In the genomic region with DNA sequence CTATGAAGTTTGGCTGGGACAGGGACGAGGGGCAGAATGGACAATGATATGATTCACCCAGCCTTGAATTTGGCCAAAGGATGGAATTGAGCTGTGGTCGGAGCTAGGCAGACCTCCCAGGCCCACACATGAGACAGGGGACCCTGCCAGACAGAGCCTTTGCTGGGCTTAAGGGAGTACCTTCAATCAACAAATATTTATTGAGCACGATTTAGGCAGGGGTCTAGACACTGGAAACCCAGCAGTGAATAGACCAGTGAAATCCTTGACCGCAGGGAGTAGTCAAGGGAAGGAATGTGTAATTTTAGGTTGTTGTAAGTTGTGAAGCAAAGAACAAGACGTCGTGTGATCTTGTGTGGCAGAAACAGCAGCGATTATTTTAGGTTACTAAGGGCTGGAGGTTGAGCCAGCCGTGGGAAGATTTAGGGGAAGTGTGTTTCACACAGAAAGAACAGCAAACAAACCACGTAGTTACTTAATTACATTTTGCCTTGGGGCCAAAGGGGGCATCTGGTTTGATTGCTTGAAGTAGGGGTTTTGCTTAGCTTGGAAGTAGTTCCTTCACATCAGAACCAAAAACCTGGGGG, we compare ENCODE assay signal across 8 cellular contexts. TPM values are rescaled to one million over a fixed set of nuclear protein-coding genes. Genes with fewer than 3 reads are reported as not detected.
DNase-seq lines count a peak whose midpoint lies in the region; ATAC-seq, FAIRE-seq and TF ChIP-seq lines count a peak whose summit lies in the region.

No MANE protein-coding gene starts in this region.

- no peak overlapping the region for H2BK120ac ChIP-seq in mesenchymal stem cell (ENCODE audit: low read depth, low read length)

- H3K4me2 ChIP-seq in GM12878 (ENCODE audit: control insufficient read depth, insufficient read depth) (peak overlapping the region; percentile 92), mesenchymal stem cell (ENCODE audit: low read length, poor library complexity, severe bottlenecking) (peak overlapping the region; percentile 80)

- peak overlapping the region in 1 of 2 experiments; percentile 86 for H2BK12ac ChIP-seq in mesenchymal stem cell (ENCODE audit: low read length in 2 of 2)

- peaks cover 0 to 5% (median 0%) of the 10 kb centered on the region in 11 donors for H3K9me3 ChIP-seq in heart right ventricle
- H3K9me3 ChIP-seq in Peyer's patch = no peaks in the 10 kb centered on the region
- no peaks in the 10 kb centered on the region for H3K9me3 ChIP-seq in GM12878 (replicated peaks; ENCODE audit: control insufficient read depth, insufficient read depth, low read length)
- no peaks in the 10 kb centered on the region for H3K9me3 ChIP-seq in mesenchymal stem cell (ENCODE audit: control insufficient read depth, low read length)
- no peaks in the 10 kb centered on the region for H3K9me3 ChIP-seq in transverse colon

- DNase-seq in heart right ventricle = no peak
- DNase-seq in left cardiac atrium = no peak
- peak in 2 of 3 donors; percentile 52 to 71 for DNase-seq in Peyer's patch
- peak; percentile 70 for DNase-seq in GM12878 (ENCODE audit: low read depth, low spot score)
- DNase-seq in mesenchymal stem cell = peak; percentile 48
- DNase-seq in transverse colon = peak; percentile 24
- no peak for DNase-seq in NCI-H345 (lab: John Stamatoyannopoulos, UW)

- RAD21 ChIA-PET in GM12878 (lab: Charles Lee; ENCODE audit: unreplicated experiment) = interaction anchor here (1.0 to 4.8 kb wide), 13 partner anchors 10 to 200 kb away, joined by 3 to 50 read pairs (median 4); a partner anchor contains a TSS

- TF ChIP-seq EP300 in GM12878 (IDR thresholded peaks at IDR 0.05; ENCODE audit: borderline replicate concordance in 1 of 2, control insufficient read depth in 1 of 2, low read depth in 2 of 2, low read length in 2 of 2) = 0 out of 4 replicates have a peak, but pooled peaks of 1 of the 2 experiments have one; percentile 14
- no peak for TF ChIP-seq EP300 in transverse colon (IDR thresholded peaks at IDR 0.05; ENCODE audit: low read depth)

- H3K27me3 ChIP-seq in heart right ventricle = no peaks in the 10 kb centered on the region
- H3K27me3 ChIP-seq in Peyer's patch = no peaks in the 10 kb centered on the region
- H3K27me3 ChIP-seq in GM12878 (replicated peaks in 1 of 2; ENCODE audit: control insufficient read depth in 2 of 2, insufficient read depth in 2 of 2, low read length in 1 of 2) = no peaks in the 10 kb centered on the region
- peaks cover 5 to 7% of the 10 kb centered on the region in 2 experiments for H3K27me3 ChIP-seq in mesenchymal stem cell (ENCODE audit: control insufficient read depth in 1 of 2, insufficient read depth in 1 of 2, low read length in 2 of 2)
- H3K27me3 ChIP-seq in transverse colon = no peaks in the 10 kb centered on the region

- H2BK5ac ChIP-seq in mesenchymal stem cell (ENCODE audit: low read depth, low read length, poor library complexity, severe bottlenecking) = no peak overlapping the region

- H3K27ac ChIP-seq in heart right ventricle = peak overlapping the region; percentile 91 to 99 (median 98)
- H3K27ac ChIP-seq in Peyer's patch = peak overlapping the region; percentile 93 to 100 (median 95)
- H3K27ac ChIP-seq in GM12878 (ENCODE audit: control insufficient read depth, insufficient read depth) = peak overlapping the region; percentile 98
- H3K27ac ChIP-seq in mesenchymal stem cell (ENCODE audit: low read length, poor library complexity, severe bottlenecking) = no peak overlapping the region
- H3K27ac ChIP-seq in transverse colon = peak overlapping the region; percentile 84 to 95 (median 88)

- peak overlapping the region in 1 of 2 experiments; percentile 62 for H3K14ac ChIP-seq in mesenchymal stem cell (ENCODE audit: low read length in 2 of 2)

- CTCF ChIA-PET in GM12878 (lab: Yijun Ruan, JAX) = interaction anchor here (0.5 to 4.7 kb wide), 11 partner anchors 18 to 345 kb away, joined by 3 to 57 read pairs (median 4); no protein-coding TSS in a partner anchor

- no peaks in the 10 kb centered on the region for H4K20me1 ChIP-seq in GM12878 (ENCODE audit: control insufficient read depth, insufficient read depth)

- 30 to 41% methylated on average over 9 of the region's 9 CpGs for WGBS in heart right ventricle, 2 donors
- under 1% methylated on average over 9 of the region's 9 CpGs for WGBS in GM12878 (ENCODE audit: insufficient coverage, insufficient replicate concordance, low lambda C conversion rate, missing lambda C conversion rate)
- 80% methylated on average over 8 of the region's 9 CpGs for WGBS in mesenchymal stem cell
- WGBS in transverse colon (ENCODE audit: low coverage in 1 of 2), 2 donors = 23 to 26% methylated on average over 4 to 9 of the region's 9 CpGs

- H3K4me3 ChIP-seq in heart right ventricle (peak overlapping the region in 9 of 10 donors; percentile 92 to 100 (median 100)), Peyer's patch (peak overlapping the region; percentile 92 to 100 (median 94)), GM12878 (peak overlapping the region; percentile 98), mesenchymal stem cell (ENCODE audit: insufficient read depth in 1 of 2, low read depth in 1 of 2, low read length in 2 of 2) (peak overlapping the region in 1 of 2 experiments; percentile 92), transverse colon (peak overlapping the region in 1 of 4 donors; percentile 100)

- in situ Hi-C loops in GM12878 (cut with MboI) = no loop called here
- in situ Hi-C loops in transverse colon (cut with MboI; ENCODE audit: low pct_ligation_motif_present in 1 of 4, low pct_unique_long_range_greater_than_20kb in 1 of 4, low sequenced_read_pairs in 3 of 4) = no loop called here

- peak; percentile 61 for FAIRE-seq in GM12878 (lab: Jason Lieb, UNC)

- H3K4me1 ChIP-seq in heart right ventricle (peaks cover 0 to 41% (median 36%) of the 10 kb centered on the region in 9 donors), Peyer's patch (peaks cover 0 to 15% (median 7%) of the 10 kb centered on the region in 4 donors), GM12878 (ENCODE audit: control insufficient read depth, insufficient read depth, low read length) (peaks cover 20% of the 10 kb centered on the region), mesenchymal stem cell (ENCODE audit: control insufficient read depth, insufficient read depth, low read depth, low read length) (peaks cover 14% of the 10 kb centered on the region), transverse colon (peaks cover 0 to 32% (median 13%) of the 10 kb centered on the region in 4 donors)

- ATAC-seq in heart right ventricle (peak in 3 of 8 donors; percentile 12 to 40 (median 23)), left cardiac atrium (no peak), GM12878 (peak; percentile 48), GM18505 (IDR thresholded peaks at IDR 0.05; ENCODE audit: unreplicated experiment) (no peak)

- H3K36me3 ChIP-seq in heart right ventricle = no peaks in the 10 kb centered on the region
- H3K36me3 ChIP-seq in Peyer's patch = no peaks in the 10 kb centered on the region
- no peaks in the 10 kb centered on the region for H3K36me3 ChIP-seq in GM12878 (ENCODE audit: control insufficient read depth in 2 of 2, insufficient read depth in 2 of 2, low read length in 1 of 2)
- H3K36me3 ChIP-seq in mesenchymal stem cell (ENCODE audit: control insufficient read depth in 1 of 2, insufficient read depth in 2 of 2, low read depth in 1 of 2, low read length in 2 of 2) = no peaks in the 10 kb centered on the region
- no peaks in the 10 kb centered on the region for H3K36me3 ChIP-seq in transverse colon

- no peak for TF ChIP-seq RAD21 in GM12878 (IDR thresholded peaks at IDR 0.05; ENCODE audit: insufficient read depth, low read depth, low read length)

- POLR2A ChIA-PET in GM12878 (lab: Charles Lee) = interaction anchor here (0.6 to 5.5 kb wide), 19 partner anchors 9 to 365 kb away, joined by 3 to 43 read pairs (median 3); a partner anchor contains a TSS

- TF ChIP-seq CTCF in heart right ventricle (IDR thresholded peaks at IDR 0.05) = no peak
- no peak for TF ChIP-seq CTCF in Peyer's patch (IDR thresholded peaks at IDR 0.05)
- no peak for TF ChIP-seq CTCF in GM12878 (IDR thresholded peaks at IDR 0.05 in 2 of 3, conservative IDR thresholded peaks at IDR 0.05 in 1 of 3; ENCODE audit: control insufficient read depth in 2 of 3, extremely low read depth in 1 of 3, insufficient read depth in 1 of 3, low read depth in 3 of 3, low read length in 3 of 3)
- no peak for TF ChIP-seq CTCF in transverse colon (IDR thresholded peaks at IDR 0.05)

- TSS peak; percentile 72 for BruUV-seq in GM12878 (replicated peaks; lab: Mats Ljungman, UMichigan)

- peak overlapping the region; percentile 34 for H2AK5ac ChIP-seq in mesenchymal stem cell (ENCODE audit: low read length, severe bottlenecking)

- H3K79me1 ChIP-seq in mesenchymal stem cell (replicated peaks; ENCODE audit: low read length, poor library complexity, severe bottlenecking) = peaks cover 26% of the 10 kb centered on the region

- H2BK15ac ChIP-seq in mesenchymal stem cell (ENCODE audit: low read depth, poor library complexity, severe bottlenecking) = no peak overlapping the region

- H3K9ac ChIP-seq in GM12878 (ENCODE audit: control insufficient read depth, insufficient read depth, low read length) (peak overlapping the region; percentile 96), mesenchymal stem cell (ENCODE audit: low read length) (peak overlapping the region; percentile 95)

- intact Hi-C loops in heart right ventricle (cut with DNase I) = loop anchor here in 1 of 10 donors (5.0 kb wide), 1 partner anchor 33 kb away; no protein-coding TSS in a partner anchor
- intact Hi-C loops in left cardiac atrium (cut with DNase I) = no loop called here
- intact Hi-C loops in GM12878 (cut with micrococcal nuclease; ENCODE audit: unreplicated experiment) = loop anchor here (5.0 kb wide), 1 partner anchor 38 kb away; no protein-coding TSS in a partner anchor
- intact Hi-C loops in transverse colon (cut with DNase I; ENCODE audit: low total_unique reads) = no loop called here

- peak overlapping the region; percentile 10 for H4K8ac ChIP-seq in mesenchymal stem cell (ENCODE audit: low read length)

- peak overlapping the region; percentile 57 for H2AFZ ChIP-seq in GM12878 (ENCODE audit: control insufficient read depth, low read depth, low read length)
- no peak overlapping the region for H2AFZ ChIP-seq in mesenchymal stem cell (ENCODE audit: low read depth, low read length)

- H3K23ac ChIP-seq in mesenchymal stem cell (ENCODE audit: low read length in 2 of 2) = peak overlapping the region in 1 of 2 experiments; percentile 90

- H3K18ac ChIP-seq in mesenchymal stem cell (ENCODE audit: low read depth in 1 of 2, low read length in 2 of 2) = peak overlapping the region in 1 of 2 experiments; percentile 100

- H3K4ac ChIP-seq in mesenchymal stem cell (ENCODE audit: low read depth in 1 of 2, low read length in 2 of 2) = peak overlapping the region; percentile 39 to 91

- SMC1A ChIA-PET in GM12878 (lab: Charles Lee; ENCODE audit: uncharacterized antibody, unreplicated experiment) = interaction anchor here (0.8 to 3.8 kb wide), 14 partner anchors 9 to 179 kb away, joined by 3 to 34 read pairs (median 4); no protein-coding TSS in a partner anchor

- H3K79me2 ChIP-seq in GM12878 (ENCODE audit: control insufficient read depth, insufficient read depth, low read length) = peaks cover 38% of the 10 kb centered on the region

- H4K91ac ChIP-seq in mesenchymal stem cell (ENCODE audit: low read length) = peak overlapping the region; percentile 12

- TF ChIP-seq POLR2A in Peyer's patch (IDR thresholded peaks at IDR 0.05) (no peak), GM12878 (IDR thresholded peaks at IDR 0.05; ENCODE audit: low read depth, low read length) (no peak), transverse colon (IDR thresholded peaks at IDR 0.05) (no peak), GM18505 (IDR thresholded peaks at IDR 0.05; ENCODE audit: borderline replicate concordance, extremely low read depth, insufficient read depth, insufficient read length) (no peak)

RNA-seq across cellular contexts. Expression of a gene that starts 16.9 kb away (rescaled TPM):
- total RNA-seq in heart right ventricle (not detected), left cardiac atrium (under 1 TPM in 1 of 2 donors, not detected in 1; 0.55 TPM), Peyer's patch (100 to 1,000 TPM in 1 of 4 donors, 10 to 100 TPM in 3; 60.2 to 102 (median 82.5) TPM), GM12878 (2014; rRNA removed) (not detected in 2 replicates), GM12878 (2014; rRNA removed; fragmentation: Illumina TruSeq; extraction: Trizol) (not detected in 2 replicates), GM12878 (2021) (0.21 and 0.72 TPM in 2 replicates), transverse colon (100 to 1,000 TPM in 1 of 4 donors, 10 to 100 TPM in 3; 22.8 to 111 (median 63.1) TPM)
- polyA plus RNA-seq in heart right ventricle (not detected), GM12878 (2011; rRNA removed) (not detected in 2 replicates), GM12878 (2014; fragmentation: Illumina TruSeq; extraction: Trizol) (not detected in 2 replicates), GM12878 (2014; fragmentation: Nextera tagmentation; extraction: Ambion mirVana) (not detected), GM12878 (2014; rRNA removed) (not detected in 2 replicates), GM12878 (2016; fragmentation: Nextera tagmentation; extraction: Ambion mirVana) (not detected)
- total RNA-seq in GM12878 (2013; cell fraction: nucleolus; rRNA removed) = not detected in 2 replicates
- polyA plus RNA-seq in GM12878 (2011; ENCODE audit: low read depth) = not detected
- polyA plus RNA-seq in GM12878 (2011; cell fraction: cytosol; rRNA removed) = not detected in 2 replicates
- polyA plus RNA-seq in GM12878 (2011; cell fraction: nucleus; rRNA removed) = not detected in 2 replicates
- not detected in 2 replicates for polyA plus RNA-seq in GM12878 (2012)
- polyA minus RNA-seq in GM12878 (2011; rRNA and poly(A)+ RNA removed) = not detected in 2 replicates
- polyA minus RNA-seq in GM12878 (2011; cell fraction: cytosol; rRNA and poly(A)+ RNA removed) = 1.3 and 2.1 TPM in 2 replicates
- polyA minus RNA-seq in GM12878 (2011; cell fraction: nucleus; rRNA and poly(A)+ RNA removed) = 0.48 TPM in 1 of 2 replicates, not detected in the other
- 1.3 TPM for polyA plus RNA-seq in mesenchymal stem cell (2013, experiment 1 of 2)
- 2.3 TPM for polyA plus RNA-seq in mesenchymal stem cell (2013, experiment 2 of 2)

RNA-seq across cellular contexts. Expression of a gene that starts 21.4 kb away (rescaled TPM):
- total RNA-seq in heart right ventricle (100 to 1,000 TPM in 4 of 10 donors, 10 to 100 TPM in 6; 82.5 to 114 (median 96.7) TPM), left cardiac atrium (10 to 100 TPM; 83.9 to 97.3 TPM), Peyer's patch (10 to 100 TPM; 24.2 to 81.7 (median 57.6) TPM), GM12878 (2014; rRNA removed) (18.0 TPM in 2 replicates), GM12878 (2014; rRNA removed; fragmentation: Illumina TruSeq; extraction: Trizol) (9.8 and 11.0 TPM in 2 replicates), GM12878 (2021) (45.3 and 48.4 TPM in 2 replicates), transverse colon (100 to 1,000 TPM in 1 of 4 donors, 10 to 100 TPM in 3; 36.6 to 371 (median 81.4) TPM)
- polyA plus RNA-seq in heart right ventricle (10 to 100 TPM; 56.2 to 65.8 TPM), GM12878 (2011; rRNA removed) (32.3 and 51.3 TPM in 2 replicates), GM12878 (2014; fragmentation: Illumina TruSeq; extraction: Trizol) (41.9 and 45.0 TPM in 2 replicates), GM12878 (2014; fragmentation: Nextera tagmentation; extraction: Ambion mirVana) (1 to 10 TPM; 3.0 to 3.3 TPM), GM12878 (2014; rRNA removed) (31.6 and 33.0 TPM in 2 replicates), GM12878 (2016; fragmentation: Nextera tagmentation; extraction: Ambion mirVana) (10 to 100 TPM; 26.7 to 26.9 TPM)
- 44.5 and 46.6 TPM in 2 replicates for total RNA-seq in GM12878 (2013; cell fraction: nucleolus; rRNA removed)
- polyA plus RNA-seq in GM12878 (2011; ENCODE audit: low read depth) = 35.0 TPM
- 58.8 and 71.6 TPM in 2 replicates for polyA plus RNA-seq in GM12878 (2011; cell fraction: cytosol; rRNA removed)
- polyA plus RNA-seq in GM12878 (2011; cell fraction: nucleus; rRNA removed) = 95.0 and 120 TPM in 2 replicates
- polyA plus RNA-seq in GM12878 (2012) = 53.3 and 76.7 TPM in 2 replicates
- polyA minus RNA-seq in GM12878 (2011; rRNA and poly(A)+ RNA removed) = 53.9 and 67.1 TPM in 2 replicates
- 24.6 and 26.8 TPM in 2 replicates for polyA minus RNA-seq in GM12878 (2011; cell fraction: cytosol; rRNA and poly(A)+ RNA removed)
- polyA minus RNA-seq in GM12878 (2011; cell fraction: nucleus; rRNA and poly(A)+ RNA removed) = 22.5 and 27.9 TPM in 2 replicates
- polyA plus RNA-seq in mesenchymal stem cell (2013, experiment 1 of 2) = 140 TPM
- 144 TPM for polyA plus RNA-seq in mesenchymal stem cell (2013, experiment 2 of 2)

RNA-seq across cellular contexts. Expression of a gene that starts 35.2 kb away (rescaled TPM):
- 10 to 100 TPM in 5 of 10 donors, 1 to 10 TPM in 5; 7.7 to 19.2 (median 10.3) TPM for total RNA-seq in heart right ventricle
- 10 to 100 TPM in 1 of 2 donors, 1 to 10 TPM in 1; 5.7 to 25.6 TPM for polyA plus RNA-seq in heart right ventricle
- 1 to 10 TPM; 6.6 TPM for total RNA-seq in left cardiac atrium
- 1 to 10 TPM; 3.3 to 7.7 (median 6.4) TPM for total RNA-seq in Peyer's patch
- total RNA-seq in GM12878 (2013; cell fraction: nucleolus; rRNA removed) = 1.3 and 1.9 TPM in 2 replicates
- total RNA-seq in GM12878 (2014; rRNA removed) = 3.4 TPM in 2 replicates
- total RNA-seq in GM12878 (2014; rRNA removed; fragmentation: Illumina TruSeq; extraction: Trizol) = 7.6 and 8.5 TPM in 2 replicates
- total RNA-seq in GM12878 (2021) = 10.2 and 11.0 TPM in 2 replicates
- polyA plus RNA-seq in GM12878 (2011; ENCODE audit: low read depth) = 4.1 TPM
- polyA plus RNA-seq in GM12878 (2011; rRNA removed) = 11.9 and 17.0 TPM in 2 replicates
- 19.5 and 28.1 TPM in 2 replicates for polyA plus RNA-seq in GM12878 (2011; cell fraction: cytosol; rRNA removed)
- polyA plus RNA-seq in GM12878 (2011; cell fraction: nucleus; rRNA removed) = 11.9 and 14.9 TPM in 2 replicates
- 11.9 and 14.9 TPM in 2 replicates for polyA plus RNA-seq in GM12878 (2012)
- 3.6 and 5.2 TPM in 2 replicates for polyA plus RNA-seq in GM12878 (2014; fragmentation: Illumina TruSeq; extraction: Trizol)
- 1 to 10 TPM in 1 of 2 experiments, under 1 TPM in 1; 0.53 to 4.9 TPM for polyA plus RNA-seq in GM12878 (2014; fragmentation: Nextera tagmentation; extraction: Ambion mirVana)
- 17.2 and 18.0 TPM in 2 replicates for polyA plus RNA-seq in GM12878 (2014; rRNA removed)
- polyA plus RNA-seq in GM12878 (2016; fragmentation: Nextera tagmentation; extraction: Ambion mirVana) = 1 to 10 TPM; 5.9 to 9.3 TPM
- 5.3 and 8.3 TPM in 2 replicates for polyA minus RNA-seq in GM12878 (2011; rRNA and poly(A)+ RNA removed)
- 2.9 and 5.2 TPM in 2 replicates for polyA minus RNA-seq in GM12878 (2011; cell fraction: cytosol; rRNA and poly(A)+ RNA removed)
- polyA minus RNA-seq in GM12878 (2011; cell fraction: nucleus; rRNA and poly(A)+ RNA removed) = 1.7 and 1.8 TPM in 2 replicates
- 6.9 TPM for polyA plus RNA-seq in mesenchymal stem cell (2013, experiment 1 of 2)
- 6.6 TPM for polyA plus RNA-seq in mesenchymal stem cell (2013, experiment 2 of 2)
- total RNA-seq in transverse colon = 10 to 100 TPM in 1 of 4 donors, 1 to 10 TPM in 3; 4.9 to 11.4 (median 7.1) TPM

RNA-seq across cellular contexts. Expression of a gene that starts 38.2 kb away (rescaled TPM):
- 10 to 100 TPM in 6 of 10 donors, 1 to 10 TPM in 4; 8.4 to 14.2 (median 10.3) TPM for total RNA-seq in heart right ventricle
- 10 to 100 TPM; 14.4 to 17.5 TPM for polyA plus RNA-seq in heart right ventricle
- total RNA-seq in left cardiac atrium = 10 to 100 TPM; 11.0 to 15.0 TPM
- 10 to 100 TPM; 16.3 to 97.4 (median 20.0) TPM for total RNA-seq in Peyer's patch
- total RNA-seq in GM12878 (2013; cell fraction: nucleolus; rRNA removed) = 18.6 and 20.9 TPM in 2 replicates
- total RNA-seq in GM12878 (2014; rRNA removed) = 25.3 and 31.0 TPM in 2 replicates
- total RNA-seq in GM12878 (2014; rRNA removed; fragmentation: Illumina TruSeq; extraction: Trizol) = 17.6 and 21.0 TPM in 2 replicates
- total RNA-seq in GM12878 (2021) = 32.7 and 36.2 TPM in 2 replicates
- polyA plus RNA-seq in GM12878 (2011; ENCODE audit: low read depth) = 10.2 TPM
- 17.2 and 17.4 TPM in 2 replicates for polyA plus RNA-seq in GM12878 (2011; rRNA removed)
- polyA plus RNA-seq in GM12878 (2011; cell fraction: cytosol; rRNA removed) = 12.3 and 17.7 TPM in 2 replicates
- 43.9 and 57.1 TPM in 2 replicates for polyA plus RNA-seq in GM12878 (2011; cell fraction: nucleus; rRNA removed)
- polyA plus RNA-seq in GM12878 (2012) = 18.6 and 27.4 TPM in 2 replicates
- 21.9 and 24.7 TPM in 2 replicates for polyA plus RNA-seq in GM12878 (2014; fragmentation: Illumina TruSeq; extraction: Trizol)
- 1 to 10 TPM in 1 of 2 experiments, under 1 TPM in 1; 0.98 to 3.4 TPM for polyA plus RNA-seq in GM12878 (2014; fragmentation: Nextera tagmentation; extraction: Ambion mirVana)
- polyA plus RNA-seq in GM12878 (2014; rRNA removed) = 42.5 and 42.6 TPM in 2 replicates
- polyA plus RNA-seq in GM12878 (2016; fragmentation: Nextera tagmentation; extraction: Ambion mirVana) = 10 to 100 TPM; 24.7 to 27.4 TPM
- polyA minus RNA-seq in GM12878 (2011; rRNA and poly(A)+ RNA removed) = 5.3 and 7.0 TPM in 2 replicates
- 8.0 and 9.6 TPM in 2 replicates for polyA minus RNA-seq in GM12878 (2011; cell fraction: cytosol; rRNA and poly(A)+ RNA removed)
- 12.5 and 24.5 TPM in 2 replicates for polyA minus RNA-seq in GM12878 (2011; cell fraction: nucleus; rRNA and poly(A)+ RNA removed)
- polyA plus RNA-seq in mesenchymal stem cell (2013, experiment 1 of 2) = 12.8 TPM
- polyA plus RNA-seq in mesenchymal stem cell (2013, experiment 2 of 2) = 12.4 TPM
- 10 to 100 TPM; 12.7 to 53.1 (median 27.9) TPM for total RNA-seq in transverse colon

RNA-seq across cellular contexts. Expression of a gene that starts 50.2 kb away (rescaled TPM):
- 100 to 1,000 TPM; 102 to 129 (median 112) TPM for total RNA-seq in heart right ventricle
- polyA plus RNA-seq in heart right ventricle = 10 to 100 TPM; 68.1 to 90.3 TPM
- total RNA-seq in left cardiac atrium = 100 to 1,000 TPM; 108 to 144 TPM
- 100 to 1,000 TPM in 3 of 4 donors, 10 to 100 TPM in 1; 73.4 to 227 (median 139) TPM for total RNA-seq in Peyer's patch
- total RNA-seq in GM12878 (2013; cell fraction: nucleolus; rRNA removed) = 214 and 243 TPM in 2 replicates
- total RNA-seq in GM12878 (2014; rRNA removed) = 100 and 112 TPM in 2 replicates
- total RNA-seq in GM12878 (2014; rRNA removed; fragmentation: Illumina TruSeq; extraction: Trizol) = 109 and 112 TPM in 2 replicates
- 354 and 383 TPM in 2 replicates for total RNA-seq in GM12878 (2021)
- polyA plus RNA-seq in GM12878 (2011; ENCODE audit: low read depth) = 91.1 TPM
- polyA plus RNA-seq in GM12878 (2011; rRNA removed) = 106 and 178 TPM in 2 replicates
- polyA plus RNA-seq in GM12878 (2011; cell fraction: cytosol; rRNA removed) = 116 and 136 TPM in 2 replicates
- 323 and 436 TPM in 2 replicates for polyA plus RNA-seq in GM12878 (2011; cell fraction: nucleus; rRNA removed)
- polyA plus RNA-seq in GM12878 (2012) = 139 and 213 TPM in 2 replicates
- 180 and 253 TPM in 2 replicates for polyA plus RNA-seq in GM12878 (2014; fragmentation: Illumina TruSeq; extraction: Trizol)
- 10 to 100 TPM; 28.1 to 38.1 TPM for polyA plus RNA-seq in GM12878 (2014; fragmentation: Nextera tagmentation; extraction: Ambion mirVana)
- 175 and 191 TPM in 2 replicates for polyA plus RNA-seq in GM12878 (2014; rRNA removed)
- 100 to 1,000 TPM; 205 TPM for polyA plus RNA-seq in GM12878 (2016; fragmentation: Nextera tagmentation; extraction: Ambion mirVana)
- polyA minus RNA-seq in GM12878 (2011; rRNA and poly(A)+ RNA removed) = 111 and 131 TPM in 2 replicates
- polyA minus RNA-seq in GM12878 (2011; cell fraction: cytosol; rRNA and poly(A)+ RNA removed) = 59.6 and 68.8 TPM in 2 replicates
- polyA minus RNA-seq in GM12878 (2011; cell fraction: nucleus; rRNA and poly(A)+ RNA removed) = 70.6 and 125 TPM in 2 replicates
- 127 TPM for polyA plus RNA-seq in mesenchymal stem cell (2013, experiment 1 of 2)
- polyA plus RNA-seq in mesenchymal stem cell (2013, experiment 2 of 2) = 122 TPM
- 100 to 1,000 TPM in 3 of 4 donors, 10 to 100 TPM in 1; 73.6 to 242 (median 151) TPM for total RNA-seq in transverse colon

Comparison
In these comparisons a context has a peak if more than half of its experiments do, and no peak if none do; other contexts are left out.
1. DNase-seq: peak in Peyer's patch (2 of 3), GM12878 (single experiment), mesenchymal stem cell (single experiment) and transverse colon (single experiment); none in heart right ventricle (0 of 2), left cardiac atrium (single experiment) and NCI-H345 (single experiment).
2. RNA of a gene that starts 16.9 kb away (total RNA-seq): 60.2 to 102 TPM in Peyer's patch and 22.8 to 111 TPM in transverse colon; 0.55 TPM in left cardiac atrium, 0.21 to 0.72 TPM in GM12878 and not detected in heart right ventricle; every median in the first group is over 10 times any median in the second.